In genomic region chr2:130749078-130749477, GRCh38 we compare ENCODE assay signal across 9 cellular contexts. TPM values are rescaled to one million over a fixed set of nuclear protein-coding genes. Genes with fewer than 3 reads are reported as not detected.
"Had no signal": no experiment of that assay in that cellular context is flagged by ENCODE, and none has a peak within 500 bp of the region (broad histone marks: within the 10 kb centered on the region; RNA-seq: fewer than 3 reads in every experiment).

No MANE protein-coding gene starts in this region.

- H3K4me3 ChIP-seq: GM23338, HAP-1, K562 had no signal

- H3K4me2 ChIP-seq: GM23338 had no signal

- ATAC-seq: GM23338, HCT116, K562 had no signal

- H3K9me3 ChIP-seq: HAP-1 had no signal

- H2AFZ ChIP-seq: GM23338 had no signal

- DNase-seq: H7, HFFc6, IMR-90 had no signal

- H3K36me3 ChIP-seq: HAP-1 had no signal

- H3K4me1 ChIP-seq: HAP-1 had no signal

RNA-seq across cellular contexts. Expression of gene AMER3, which starts 6.3 kb away (rescaled TPM):
- total RNA-seq: H4, HFFc6, HT-29, IMR-90, K562 had no signal
- polyA plus RNA-seq: IMR-90, K562 had no signal

RNA-seq across cellular contexts. Expression of gene GPR148, which starts 20.2 kb away (rescaled TPM):
- total RNA-seq: GM23338, H4, HFFc6, HT-29, IMR-90, K562 had no signal
- polyA plus RNA-seq: IMR-90, K562 had no signal
